1 cellular context compared by ENCODE assay signal in the genomic region with DNA sequence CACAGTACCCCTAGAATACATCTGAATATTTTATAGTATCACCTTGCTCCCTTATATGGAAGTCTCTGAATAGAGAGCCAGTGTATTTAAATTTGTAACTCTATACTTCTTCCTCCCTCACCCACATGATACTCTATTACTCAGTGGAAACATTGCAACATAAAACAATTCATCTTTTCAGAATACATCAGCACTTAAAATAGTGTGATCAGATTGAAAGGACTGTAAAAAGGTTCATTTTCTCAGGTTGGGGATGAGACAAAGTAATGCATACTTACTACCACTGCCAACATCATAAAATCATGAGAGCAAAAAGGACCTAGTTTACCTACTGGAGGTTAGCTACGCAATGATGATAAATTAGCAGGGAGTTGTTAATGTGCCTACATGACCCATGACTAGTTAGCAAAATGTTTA.
TF ChIP-seq lines count a peak whose summit lies in the region.

No MANE protein-coding gene starts in this region.

TF ChIP-seq in SK-N-SH, 30 proteins besides CTCF, POLR2A, EP300 and RAD21 (continued from another document):
- TF ChIP-seq, protein P1, sequence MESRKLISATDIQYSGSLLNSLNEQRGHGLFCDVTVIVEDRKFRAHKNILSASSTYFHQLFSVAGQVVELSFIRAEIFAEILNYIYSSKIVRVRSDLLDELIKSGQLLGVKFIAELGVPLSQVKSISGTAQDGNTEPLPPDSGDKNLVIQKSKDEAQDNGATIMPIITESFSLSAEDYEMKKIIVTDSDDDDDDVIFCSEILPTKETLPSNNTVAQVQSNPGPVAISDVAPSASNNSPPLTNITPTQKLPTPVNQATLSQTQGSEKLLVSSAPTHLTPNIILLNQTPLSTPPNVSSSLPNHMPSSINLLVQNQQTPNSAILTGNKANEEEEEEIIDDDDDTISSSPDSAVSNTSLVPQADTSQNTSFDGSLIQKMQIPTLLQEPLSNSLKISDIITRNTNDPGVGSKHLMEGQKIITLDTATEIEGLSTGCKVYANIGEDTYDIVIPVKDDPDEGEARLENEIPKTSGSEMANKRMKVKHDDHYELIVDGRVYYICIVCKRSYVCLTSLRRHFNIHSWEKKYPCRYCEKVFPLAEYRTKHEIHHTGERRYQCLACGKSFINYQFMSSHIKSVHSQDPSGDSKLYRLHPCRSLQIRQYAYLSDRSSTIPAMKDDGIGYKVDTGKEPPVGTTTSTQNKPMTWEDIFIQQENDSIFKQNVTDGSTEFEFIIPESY (IDR thresholded peaks at IDR 0.05; ENCODE audit: borderline replicate concordance, low read depth), result no peak
- TF ChIP-seq NFIC (IDR thresholded peaks at IDR 0.05; ENCODE audit: borderline replicate concordance) (no peak), TAF1 (IDR thresholded peaks at IDR 0.05; ENCODE audit: borderline replicate concordance, low read depth, low read length) (no peak), GABPA (IDR thresholded peaks at IDR 0.05; ENCODE audit: low read depth) (no peak), TCF12 (IDR thresholded peaks at IDR 0.05) (no peak; the same call in 1 of the 2 replicates), TEAD4 (IDR thresholded peaks at IDR 0.05; ENCODE audit: borderline replicate concordance, insufficient read depth) (no peak), POLR2AphosphoS5 (IDR thresholded peaks at IDR 0.05; ENCODE audit: low read depth, low read length) (no peak), MXI1 (IDR thresholded peaks at IDR 0.05; ENCODE audit: low read depth, low read length) (no peak), SIN3A (IDR thresholded peaks at IDR 0.05; ENCODE audit: borderline replicate concordance, low read depth, low read length) (no peak), ELF1 (IDR thresholded peaks at IDR 0.05) (no peak)
- TF ChIP-seq, protein P2, sequence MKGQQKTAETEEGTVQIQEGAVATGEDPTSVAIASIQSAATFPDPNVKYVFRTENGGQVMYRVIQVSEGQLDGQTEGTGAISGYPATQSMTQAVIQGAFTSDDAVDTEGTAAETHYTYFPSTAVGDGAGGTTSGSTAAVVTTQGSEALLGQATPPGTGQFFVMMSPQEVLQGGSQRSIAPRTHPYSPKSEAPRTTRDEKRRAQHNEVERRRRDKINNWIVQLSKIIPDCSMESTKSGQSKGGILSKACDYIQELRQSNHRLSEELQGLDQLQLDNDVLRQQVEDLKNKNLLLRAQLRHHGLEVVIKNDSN (IDR thresholded peaks at IDR 0.05; ENCODE audit: borderline replicate concordance, low read depth), result 0 out of 2 replicates have a peak, but pooled peaks have one; percentile 12
- TF ChIP-seq, protein P3, sequence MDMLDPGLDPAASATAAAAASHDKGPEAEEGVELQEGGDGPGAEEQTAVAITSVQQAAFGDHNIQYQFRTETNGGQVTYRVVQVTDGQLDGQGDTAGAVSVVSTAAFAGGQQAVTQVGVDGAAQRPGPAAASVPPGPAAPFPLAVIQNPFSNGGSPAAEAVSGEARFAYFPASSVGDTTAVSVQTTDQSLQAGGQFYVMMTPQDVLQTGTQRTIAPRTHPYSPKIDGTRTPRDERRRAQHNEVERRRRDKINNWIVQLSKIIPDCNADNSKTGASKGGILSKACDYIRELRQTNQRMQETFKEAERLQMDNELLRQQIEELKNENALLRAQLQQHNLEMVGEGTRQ (IDR thresholded peaks at IDR 0.05; ENCODE audit: borderline replicate concordance, low read depth, low read length), result no peak
- TF ChIP-seq, protein P4, sequence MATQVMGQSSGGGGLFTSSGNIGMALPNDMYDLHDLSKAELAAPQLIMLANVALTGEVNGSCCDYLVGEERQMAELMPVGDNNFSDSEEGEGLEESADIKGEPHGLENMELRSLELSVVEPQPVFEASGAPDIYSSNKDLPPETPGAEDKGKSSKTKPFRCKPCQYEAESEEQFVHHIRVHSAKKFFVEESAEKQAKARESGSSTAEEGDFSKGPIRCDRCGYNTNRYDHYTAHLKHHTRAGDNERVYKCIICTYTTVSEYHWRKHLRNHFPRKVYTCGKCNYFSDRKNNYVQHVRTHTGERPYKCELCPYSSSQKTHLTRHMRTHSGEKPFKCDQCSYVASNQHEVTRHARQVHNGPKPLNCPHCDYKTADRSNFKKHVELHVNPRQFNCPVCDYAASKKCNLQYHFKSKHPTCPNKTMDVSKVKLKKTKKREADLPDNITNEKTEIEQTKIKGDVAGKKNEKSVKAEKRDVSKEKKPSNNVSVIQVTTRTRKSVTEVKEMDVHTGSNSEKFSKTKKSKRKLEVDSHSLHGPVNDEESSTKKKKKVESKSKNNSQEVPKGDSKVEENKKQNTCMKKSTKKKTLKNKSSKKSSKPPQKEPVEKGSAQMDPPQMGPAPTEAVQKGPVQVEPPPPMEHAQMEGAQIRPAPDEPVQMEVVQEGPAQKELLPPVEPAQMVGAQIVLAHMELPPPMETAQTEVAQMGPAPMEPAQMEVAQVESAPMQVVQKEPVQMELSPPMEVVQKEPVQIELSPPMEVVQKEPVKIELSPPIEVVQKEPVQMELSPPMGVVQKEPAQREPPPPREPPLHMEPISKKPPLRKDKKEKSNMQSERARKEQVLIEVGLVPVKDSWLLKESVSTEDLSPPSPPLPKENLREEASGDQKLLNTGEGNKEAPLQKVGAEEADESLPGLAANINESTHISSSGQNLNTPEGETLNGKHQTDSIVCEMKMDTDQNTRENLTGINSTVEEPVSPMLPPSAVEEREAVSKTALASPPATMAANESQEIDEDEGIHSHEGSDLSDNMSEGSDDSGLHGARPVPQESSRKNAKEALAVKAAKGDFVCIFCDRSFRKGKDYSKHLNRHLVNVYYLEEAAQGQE (IDR thresholded peaks at IDR 0.05; ENCODE audit: low read depth, low read length), result no peak
- TF ChIP-seq, protein P5, sequence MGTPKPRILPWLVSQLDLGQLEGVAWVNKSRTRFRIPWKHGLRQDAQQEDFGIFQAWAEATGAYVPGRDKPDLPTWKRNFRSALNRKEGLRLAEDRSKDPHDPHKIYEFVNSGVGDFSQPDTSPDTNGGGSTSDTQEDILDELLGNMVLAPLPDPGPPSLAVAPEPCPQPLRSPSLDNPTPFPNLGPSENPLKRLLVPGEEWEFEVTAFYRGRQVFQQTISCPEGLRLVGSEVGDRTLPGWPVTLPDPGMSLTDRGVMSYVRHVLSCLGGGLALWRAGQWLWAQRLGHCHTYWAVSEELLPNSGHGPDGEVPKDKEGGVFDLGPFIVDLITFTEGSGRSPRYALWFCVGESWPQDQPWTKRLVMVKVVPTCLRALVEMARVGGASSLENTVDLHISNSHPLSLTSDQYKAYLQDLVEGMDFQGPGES (IDR thresholded peaks at IDR 0.05; ENCODE audit: low read depth, low read length), result no peak
